In genomic region chr3:141227752-141228151, GRCh38 we compare ENCODE assay signal across 16 cellular contexts. TPM values are rescaled to one million over a fixed set of nuclear protein-coding genes. Genes with fewer than 3 reads are reported as not detected.
DNase-seq lines count a peak whose midpoint lies in the region.
"Had no signal": no experiment of that assay in that cellular context is flagged by ENCODE, and none has a peak within 500 bp of the region (broad histone marks: within the 10 kb centered on the region; RNA-seq: fewer than 3 reads in every experiment).

No MANE protein-coding gene starts in this region.

- DNase-seq in DMS53 (lab: John Stamatoyannopoulos, UW): peak; percentile 10
- no peak for DNase-seq in DMS53 treated with DMSO at 0.1 percent for 48 hours (lab: John Stamatoyannopoulos, UW; ENCODE audit: unreplicated experiment)
- DNase-seq in SK-N-DZ (ENCODE audit: low spot score): peak; percentile 81
- DNase-seq in fibroblast of gingiva (ENCODE audit: low read depth): peak; percentile 52
- DNase-seq in skeletal muscle cell (ENCODE audit: low read depth): peak; percentile 71
- no peak for DNase-seq in DMS153 (lab: John Stamatoyannopoulos, UW)
- no peak for DNase-seq in activated naive CD4-positive, alpha-beta T cell (lab: John Stamatoyannopoulos, UW)
- DNase-seq in D341Med (ENCODE audit: low spot score): no peak
- DNase-seq: activated CD4-positive, CD25-positive, alpha-beta regulatory T cell; activated naive CD4-positive, alpha-beta T cell treated with anti-CD3 and anti-CD28 coated beads, Interleukin-2, amount 10 ng/mL, durations not matched to agents 7 days and 5 days; CD8-positive, alpha-beta memory T cell; central memory CD4-positive, alpha-beta T cell; KG1; NCI-H1694 treated with DMSO at 0.1 percent for 48 hours; pancreas; PC-9 had no signal

- H3K4me3 ChIP-seq in skeletal muscle cell (ENCODE audit: low read depth, low read length): no peak overlapping the region
- H3K4me3 ChIP-seq: pancreas, PC-9 had no signal

RNA-seq across cellular contexts. Expression of gene PXYLP1, which starts 3.9 kb away (rescaled TPM):
- polyA plus RNA-seq in SK-N-DZ (2014; cell fraction: cytosol; rRNA removed): 52.2 and 74.8 TPM in 2 replicates
- 40.2 and 52.9 TPM in 2 replicates for polyA plus RNA-seq in SK-N-DZ (2014; cell fraction: nucleus; rRNA removed)

Comparison
In these comparisons a context has a peak if more than half of its experiments do, and no peak if none do; other contexts are left out.
1. DNase-seq: peak in DMS53 (single experiment), SK-N-DZ (single experiment), fibroblast of gingiva (single experiment) and skeletal muscle cell (single experiment); none in DMS53 treated with DMSO at 0.1 percent for 48 hours (single experiment), DMS153 (single experiment), activated naive CD4-positive, alpha-beta T cell (0 of 4) and D341Med (single experiment).